Comparison of ENCODE assay signal across 28 cellular contexts in genomic region chr6:151666526-151666925, GRCh38.
"Had no signal": no experiment of that assay in that cellular context is flagged by ENCODE, and none has a peak within 500 bp of the region (broad histone marks: within the 10 kb centered on the region; RNA-seq: fewer than 3 reads in every experiment).

No MANE protein-coding gene starts in this region.

- H3K4me1 ChIP-seq: parathyroid adenoma, prostate gland, right atrium auricular region, spleen had no signal

- H3K79me2 ChIP-seq: parathyroid adenoma had no signal

- H3K4me2 ChIP-seq: neural progenitor cell, smooth muscle cell had no signal

- H3K9me3 ChIP-seq: neutrophil, ovary, pancreas, prostate gland, psoas muscle, right atrium auricular region, sigmoid colon, spleen had no signal

- ATAC-seq: naive thymus-derived CD4-positive, alpha-beta T cell; naive thymus-derived CD8-positive, alpha-beta T cell; natural killer cell; natural killer cell treated with Interleukin-12 subunit alpha and Interleukin-12 subunit beta and Interleukin-15 and Interleukin-18, amount 100 ng/mL, for 72 hours; pancreas; psoas muscle; right cardiac atrium; sciatic nerve had no signal

- H2AFZ ChIP-seq: neural progenitor cell, parathyroid adenoma had no signal

- H3K27me3 ChIP-seq: neural progenitor cell, neutrophil, ovary, pancreas, right atrium auricular region, sigmoid colon, spleen had no signal

- H3K27ac ChIP-seq: neural progenitor cell, neutrophil, ovary, pancreas, parathyroid adenoma, prostate gland, psoas muscle, right atrium auricular region, sigmoid colon, skin epidermis, spleen had no signal

- FAIRE-seq: pancreas, small intestine had no signal

- H3K4me3 ChIP-seq: neural progenitor cell, ovary, pancreas, prostate gland, psoas muscle, right atrium auricular region, sigmoid colon, skin epidermis, smooth muscle cell, spleen had no signal

- H3K36me3 ChIP-seq: neural progenitor cell, neutrophil, ovary, pancreas, prostate gland, right atrium auricular region, sigmoid colon, spleen had no signal

- DNase-seq: naive B cell; naive thymus-derived CD4-positive, alpha-beta T cell; naive thymus-derived CD8-positive, alpha-beta T cell; natural killer cell; nephron progenitor cell; nucleus accumbens; occipital lobe; ovary; pancreas; posterior cingulate gyrus; psoas muscle; retina; right cardiac atrium; sigmoid colon; small intestine; spleen; stimulated activated CD4-positive, alpha-beta T cell treated with anti-CD3 and anti-CD28 coated beads, Interleukin-12 subunit alpha, Interleukin-12 subunit beta, amount 100 ng/mL, for 4 hours; stimulated activated CD4-positive, alpha-beta T cell treated with anti-CD3 and anti-CD28 coated beads, Interleukin-15, amount 100 ng/mL, for 24 hours; stimulated activated CD4-positive, alpha-beta T cell treated with anti-CD3 and anti-CD28 coated beads, Interleukin-1b, Interleukin-23, amount 100 ng/mL, for 48 hours had no signal

- H3K9ac ChIP-seq: neural progenitor cell, parathyroid adenoma had no signal
